ENCODE assay signal across 1 cellular context in genomic region chr19:38224014-38224862, GRCh38.
A peak's percentile ranks its signal among the peaks of the same experiment; 100 is the strongest.
TF ChIP-seq lines count a peak whose summit lies in the region.

DPF1 (minus strand) TSS chr19:38224222; CDS start chr19:38224142, 80 bp downstream.

TF ChIP-seq in K562, 482 proteins besides CTCF, POLR2A, EP300 and RAD21 (continued from another document and continues in another):
- peak; percentile 49; the same call in 1 of the 2 replicates for TF ChIP-seq CREB1 (IDR thresholded peaks at IDR 0.05)
- peak; percentile 21; the same call in 1 of the 2 replicates for TF ChIP-seq CREB1 (CRISPR knock-in tag; IDR thresholded peaks at IDR 0.05)
- no peak for TF ChIP-seq NR3C1 (CRISPR knock-in tag; IDR thresholded peaks at IDR 0.05)
- no peak for TF ChIP-seq ILF3 (IDR thresholded peaks at IDR 0.05; ENCODE audit: borderline replicate concordance)
- TF ChIP-seq SIN3B (IDR thresholded peaks at IDR 0.05; ENCODE audit: low read depth): no peak
- no peak for TF ChIP-seq ASH1L (IDR thresholded peaks at IDR 0.05; ENCODE audit: borderline replicate concordance, low read depth, partially characterized antibody)
- no peak for TF ChIP-seq GABPB2 (CRISPR knock-in tag; conservative IDR thresholded peaks at IDR 0.05)
- no peak for TF ChIP-seq ZBTB1 (CRISPR knock-in tag; IDR thresholded peaks at IDR 0.05; ENCODE audit: borderline replicate concordance, low read depth)
- TF ChIP-seq, protein P1, sequence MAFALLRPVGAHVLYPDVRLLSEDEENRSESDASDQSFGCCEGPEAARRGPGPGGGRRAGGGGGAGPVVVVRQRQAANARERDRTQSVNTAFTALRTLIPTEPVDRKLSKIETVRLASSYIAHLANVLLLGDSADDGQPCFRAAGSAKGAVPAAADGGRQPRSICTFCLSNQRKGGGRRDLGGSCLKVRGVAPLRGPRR (CRISPR knock-in tag; IDR thresholded peaks at IDR 0.05): no peak
- peak; percentile 59 for TF ChIP-seq NEUROD1 (IDR thresholded peaks at IDR 0.05; ENCODE audit: borderline replicate concordance, low read depth, low read length, partially characterized antibody)
- no peak for TF ChIP-seq POU5F1 (IDR thresholded peaks at IDR 0.05; ENCODE audit: borderline replicate concordance, low read depth, low read length, partially characterized antibody)
- TF ChIP-seq CLOCK (CRISPR knock-in tag; IDR thresholded peaks at IDR 0.05; ENCODE audit: borderline replicate concordance): no peak
- no peak for TF ChIP-seq FOXA1 (IDR thresholded peaks at IDR 0.05; ENCODE audit: borderline replicate concordance)
- no peak for TF ChIP-seq ZNF740 (CRISPR knock-in tag; IDR thresholded peaks at IDR 0.05)
- TF ChIP-seq ZNF740 (tag; IDR thresholded peaks at IDR 0.05): no peak
- TF ChIP-seq EGR1 (conservative IDR thresholded peaks at IDR 0.05): peak; percentile 100
- no peak for TF ChIP-seq ZNF174 (CRISPR knock-in tag; IDR thresholded peaks at IDR 0.05)
- TF ChIP-seq, protein P2, sequence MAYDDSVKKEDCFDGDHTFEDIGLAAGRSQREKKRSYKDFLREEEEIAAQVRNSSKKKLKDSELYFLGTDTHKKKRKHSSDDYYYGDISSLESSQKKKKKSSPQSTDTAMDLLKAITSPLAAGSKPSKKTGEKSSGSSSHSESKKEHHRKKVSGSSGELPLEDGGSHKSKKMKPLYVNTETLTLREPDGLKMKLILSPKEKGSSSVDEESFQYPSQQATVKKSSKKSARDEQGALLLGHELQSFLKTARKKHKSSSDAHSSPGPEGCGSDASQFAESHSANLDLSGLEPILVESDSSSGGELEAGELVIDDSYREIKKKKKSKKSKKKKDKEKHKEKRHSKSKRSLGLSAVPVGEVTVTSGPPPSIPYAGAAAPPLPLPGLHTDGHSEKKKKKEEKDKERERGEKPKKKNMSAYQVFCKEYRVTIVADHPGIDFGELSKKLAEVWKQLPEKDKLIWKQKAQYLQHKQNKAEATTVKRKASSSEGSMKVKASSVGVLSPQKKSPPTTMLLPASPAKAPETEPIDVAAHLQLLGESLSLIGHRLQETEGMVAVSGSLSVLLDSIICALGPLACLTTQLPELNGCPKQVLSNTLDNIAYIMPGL (CRISPR knock-in tag; IDR thresholded peaks at IDR 0.05): no peak
- no peak for TF ChIP-seq HEY1 (CRISPR knock-in tag; IDR thresholded peaks at IDR 0.05; ENCODE audit: borderline replicate concordance)
- no peak for TF ChIP-seq IRF2 (CRISPR knock-in tag; IDR thresholded peaks at IDR 0.05)
- peak; percentile 53; the same call in 1 of the 2 replicates for TF ChIP-seq PHF8 (IDR thresholded peaks at IDR 0.05; ENCODE audit: borderline replicate concordance, low read length)
- no peak for TF ChIP-seq PCBP2 (IDR thresholded peaks at IDR 0.05; ENCODE audit: low read depth, low read length, poor library complexity, severe bottlenecking)
- TF ChIP-seq TAF1 (IDR thresholded peaks at IDR 0.05; ENCODE audit: control insufficient read depth, extremely low read depth, insufficient read depth, low read length, severe bottlenecking): peak; percentile 23
- no peak for TF ChIP-seq PHB (CRISPR knock-in tag; IDR thresholded peaks at IDR 0.05)
- TF ChIP-seq, protein P3, sequence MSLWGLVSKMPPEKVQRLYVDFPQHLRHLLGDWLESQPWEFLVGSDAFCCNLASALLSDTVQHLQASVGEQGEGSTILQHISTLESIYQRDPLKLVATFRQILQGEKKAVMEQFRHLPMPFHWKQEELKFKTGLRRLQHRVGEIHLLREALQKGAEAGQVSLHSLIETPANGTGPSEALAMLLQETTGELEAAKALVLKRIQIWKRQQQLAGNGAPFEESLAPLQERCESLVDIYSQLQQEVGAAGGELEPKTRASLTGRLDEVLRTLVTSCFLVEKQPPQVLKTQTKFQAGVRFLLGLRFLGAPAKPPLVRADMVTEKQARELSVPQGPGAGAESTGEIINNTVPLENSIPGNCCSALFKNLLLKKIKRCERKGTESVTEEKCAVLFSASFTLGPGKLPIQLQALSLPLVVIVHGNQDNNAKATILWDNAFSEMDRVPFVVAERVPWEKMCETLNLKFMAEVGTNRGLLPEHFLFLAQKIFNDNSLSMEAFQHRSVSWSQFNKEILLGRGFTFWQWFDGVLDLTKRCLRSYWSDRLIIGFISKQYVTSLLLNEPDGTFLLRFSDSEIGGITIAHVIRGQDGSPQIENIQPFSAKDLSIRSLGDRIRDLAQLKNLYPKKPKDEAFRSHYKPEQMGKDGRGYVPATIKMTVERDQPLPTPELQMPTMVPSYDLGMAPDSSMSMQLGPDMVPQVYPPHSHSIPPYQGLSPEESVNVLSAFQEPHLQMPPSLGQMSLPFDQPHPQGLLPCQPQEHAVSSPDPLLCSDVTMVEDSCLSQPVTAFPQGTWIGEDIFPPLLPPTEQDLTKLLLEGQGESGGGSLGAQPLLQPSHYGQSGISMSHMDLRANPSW (CRISPR knock-in tag; IDR thresholded peaks at IDR 0.05): no peak
- no peak for TF ChIP-seq PBX2 (CRISPR knock-in tag; IDR thresholded peaks at IDR 0.05; ENCODE audit: low read depth)
- no peak for TF ChIP-seq PBX2 (tag; conservative IDR thresholded peaks at IDR 0.05; ENCODE audit: low read depth)
- 0 out of 2 replicates have a peak, but pooled peaks have one; percentile 11 for TF ChIP-seq ZNF316 (IDR thresholded peaks at IDR 0.05)
- no peak for TF ChIP-seq ZNF551 (CRISPR knock-in tag; IDR thresholded peaks at IDR 0.05)
- TF ChIP-seq SLC30A9 (CRISPR knock-in tag; IDR thresholded peaks at IDR 0.05): no peak
- TF ChIP-seq MCM2 (IDR thresholded peaks at IDR 0.05; ENCODE audit: low read depth): no peak
- no peak for TF ChIP-seq MEIS2 (IDR thresholded peaks at IDR 0.05; ENCODE audit: partially characterized antibody)
- no peak for TF ChIP-seq HSF4 (CRISPR knock-in tag; IDR thresholded peaks at IDR 0.05; ENCODE audit: borderline replicate concordance)
- TF ChIP-seq BRD4 (IDR thresholded peaks at IDR 0.05): no peak
- no peak for TF ChIP-seq NFIX (CRISPR knock-in tag; IDR thresholded peaks at IDR 0.05; ENCODE audit: low read depth)
- TF ChIP-seq TEAD2 (tag; IDR thresholded peaks at IDR 0.05): no peak
- TF ChIP-seq, protein P4, sequence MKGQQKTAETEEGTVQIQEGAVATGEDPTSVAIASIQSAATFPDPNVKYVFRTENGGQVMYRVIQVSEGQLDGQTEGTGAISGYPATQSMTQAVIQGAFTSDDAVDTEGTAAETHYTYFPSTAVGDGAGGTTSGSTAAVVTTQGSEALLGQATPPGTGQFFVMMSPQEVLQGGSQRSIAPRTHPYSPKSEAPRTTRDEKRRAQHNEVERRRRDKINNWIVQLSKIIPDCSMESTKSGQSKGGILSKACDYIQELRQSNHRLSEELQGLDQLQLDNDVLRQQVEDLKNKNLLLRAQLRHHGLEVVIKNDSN (CRISPR knock-in tag; IDR thresholded peaks at IDR 0.05): peak; percentile 87
- TF ChIP-seq L3MBTL2 (IDR thresholded peaks at IDR 0.05): no peak
- TF ChIP-seq FOXK2 (conservative IDR thresholded peaks at IDR 0.05 in 1 of 2, IDR thresholded peaks at IDR 0.05 in 1 of 2; ENCODE audit: low read depth in 2 of 2): 0 out of 4 replicates have a peak, but pooled peaks of 1 of the 2 experiments have one; percentile 45
- no peak for TF ChIP-seq ZNF76 (CRISPR knock-in tag; IDR thresholded peaks at IDR 0.05; ENCODE audit: borderline replicate concordance)
- no peak for TF ChIP-seq ZNF57 (CRISPR knock-in tag; IDR thresholded peaks at IDR 0.05)
- TF ChIP-seq DDX20 (tag; IDR thresholded peaks at IDR 0.05; ENCODE audit: low read depth): no peak
- no peak for TF ChIP-seq E2F5 (CRISPR knock-in tag; IDR thresholded peaks at IDR 0.05)
- no peak for TF ChIP-seq ZNF133 (CRISPR knock-in tag; IDR thresholded peaks at IDR 0.05)
